In the genomic region with DNA sequence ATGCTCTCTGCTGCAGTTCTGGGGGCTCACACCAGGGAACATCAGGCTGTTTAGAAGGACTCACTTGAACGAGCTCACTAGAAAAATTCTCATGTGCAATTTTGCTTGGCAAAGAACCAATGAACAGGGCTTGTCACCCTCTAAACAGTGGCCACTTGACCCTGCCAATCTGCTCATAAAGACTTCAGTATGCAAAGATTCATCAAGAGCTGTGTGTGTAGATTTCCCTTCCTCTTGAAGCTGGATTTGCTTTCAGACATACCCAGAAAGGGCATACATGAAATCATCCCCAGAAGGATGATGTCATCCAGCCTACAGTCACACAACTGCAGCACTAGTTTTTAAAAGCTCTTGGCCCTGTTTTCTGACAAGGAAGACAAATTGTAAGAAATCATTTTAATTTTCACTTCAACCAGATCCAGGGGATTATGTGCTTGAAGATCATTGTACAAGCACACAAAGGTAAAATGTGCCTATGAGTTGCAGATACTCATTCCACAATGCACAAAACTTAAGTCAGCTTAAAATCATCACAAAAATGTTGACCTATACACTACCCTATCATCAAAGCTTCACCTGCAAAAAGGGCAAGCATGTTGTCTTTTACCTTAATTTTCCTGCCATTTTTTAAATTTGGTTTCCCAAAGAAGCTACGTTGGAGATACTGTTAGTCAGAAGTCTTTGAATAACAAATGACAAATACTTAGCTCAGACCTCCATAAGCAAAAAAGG, we compare ENCODE assay signal across 10 cellular contexts. TPM values are rescaled to one million over a fixed set of nuclear protein-coding genes. Genes with fewer than 3 reads are reported as not detected.
DNase-seq lines count a peak whose midpoint lies in the region; ATAC-seq and TF ChIP-seq lines count a peak whose summit lies in the region.
"Had no signal": no experiment of that assay in that cellular context is flagged by ENCODE, and none has a peak within 500 bp of the region (broad histone marks: within the 10 kb centered on the region; RNA-seq: fewer than 3 reads in every experiment).

No MANE protein-coding gene starts in this region.

- no peaks in the 10 kb centered on the region for H3K9me3 ChIP-seq in upper lobe of right lung

- H3K4me3 ChIP-seq in upper lobe of right lung, result no peak overlapping the region

- H3K27me3 Mint-ChIP-seq in activated naive CD4-positive, alpha-beta T cell treated with anti-CD3 and anti-CD28 coated beads, Interleukin-2, amount 10 ng/mL, durations not matched to agents 7 days and 5 days, result peaks cover 3% of the 10 kb centered on the region

- DNase-seq in activated naive CD4-positive, alpha-beta T cell treated with anti-CD3 and anti-CD28 coated beads, Interleukin-2, amount 50 U/mL, for 72 hours (ENCODE audit: low spot score in 2 of 2), result no peak
- no peak for DNase-seq in activated naive CD4-positive, alpha-beta T cell treated with anti-CD3 and anti-CD28 coated beads, Interleukin-2, amount 10 ng/mL, durations not matched to agents 7 days and 5 days
- peak; percentile 70 to 78 for DNase-seq in SHP77 (lab: John Stamatoyannopoulos, UW)
- DNase-seq in foreskin melanocyte, result peak; percentile 69
- no peak for DNase-seq in upper lobe of right lung
- no peak for DNase-seq in posterior vena cava (ENCODE audit: low spot score)
- DNase-seq: COR-L47, T1000 had no signal

- CTCF ChIA-PET in activated naive CD4-positive, alpha-beta T cell treated with anti-CD3 and anti-CD28 coated beads, Interleukin-2, amount 10 ng/mL, durations not matched to agents 7 days and 5 days (lab: Charles Lee), result interaction anchor here (0.6 to 2.2 kb wide), 8 partner anchors 9 to 136 kb away, joined by 3 to 7 read pairs (median 3); no protein-coding TSS in a partner anchor

- H3K9me3 Mint-ChIP-seq in activated naive CD4-positive, alpha-beta T cell treated with anti-CD3 and anti-CD28 coated beads, Interleukin-2, amount 50 U/mL, for 72 hours, result no peaks in the 10 kb centered on the region
- no peaks in the 10 kb centered on the region for H3K9me3 Mint-ChIP-seq in activated naive CD4-positive, alpha-beta T cell treated with anti-CD3 and anti-CD28 coated beads, Interleukin-2, amount 10 ng/mL, durations not matched to agents 7 days and 5 days

- no peaks in the 10 kb centered on the region for H3K27me3 ChIP-seq in upper lobe of right lung

- H3K4me1 Mint-ChIP-seq in activated naive CD4-positive, alpha-beta T cell treated with anti-CD3 and anti-CD28 coated beads, Interleukin-2, amount 10 ng/mL, durations not matched to agents 7 days and 5 days, result peaks cover 8% of the 10 kb centered on the region

- peak; percentile 24 to 33 for ATAC-seq in activated naive CD4-positive, alpha-beta T cell treated with anti-CD3 and anti-CD28 coated beads, Interleukin-2, amount 50 U/mL, for 72 hours
- ATAC-seq in upper lobe of right lung (peak; percentile 17), GM18498 (IDR thresholded peaks at IDR 0.05; ENCODE audit: unreplicated experiment) (no peak), GM21619 (IDR thresholded peaks at IDR 0.05; ENCODE audit: unreplicated experiment) (no peak)

- no peaks in the 10 kb centered on the region for H3K36me3 Mint-ChIP-seq in activated naive CD4-positive, alpha-beta T cell treated with anti-CD3 and anti-CD28 coated beads, Interleukin-2, amount 50 U/mL, for 72 hours
- H3K36me3 Mint-ChIP-seq in activated naive CD4-positive, alpha-beta T cell treated with anti-CD3 and anti-CD28 coated beads, Interleukin-2, amount 10 ng/mL, durations not matched to agents 7 days and 5 days, result no peaks in the 10 kb centered on the region

- peaks cover 10% of the 10 kb centered on the region for H3K4me1 ChIP-seq in upper lobe of right lung

- H3K27ac ChIP-seq in upper lobe of right lung, result peak overlapping the region; percentile 0

- H3K36me3 ChIP-seq in upper lobe of right lung, result no peaks in the 10 kb centered on the region

- no peak overlapping the region for H3K4me3 Mint-ChIP-seq in activated naive CD4-positive, alpha-beta T cell treated with anti-CD3 and anti-CD28 coated beads, Interleukin-2, amount 10 ng/mL, durations not matched to agents 7 days and 5 days

- H3K27ac Mint-ChIP-seq in activated naive CD4-positive, alpha-beta T cell treated with anti-CD3 and anti-CD28 coated beads, Interleukin-2, amount 50 U/mL, for 72 hours, result no peak overlapping the region
- no peak overlapping the region for H3K27ac Mint-ChIP-seq in activated naive CD4-positive, alpha-beta T cell treated with anti-CD3 and anti-CD28 coated beads, Interleukin-2, amount 10 ng/mL, durations not matched to agents 7 days and 5 days

- intact Hi-C loops in upper lobe of right lung (cut with DNase I), result no loop called here
- intact Hi-C loops in posterior vena cava (cut with DNase I), result no loop called here

- no peak for TF ChIP-seq CTCF in upper lobe of right lung (IDR thresholded peaks at IDR 0.05)

RNA-seq across cellular contexts. Expression of a gene that starts 5.2 kb away (rescaled TPM):
- total RNA-seq in activated naive CD4-positive, alpha-beta T cell treated with anti-CD3 and anti-CD28 coated beads, Interleukin-2, amount 50 U/mL, for 72 hours, result 100 to 1,000 TPM; 122 to 137 TPM
- total RNA-seq in upper lobe of right lung (94.6 TPM), posterior vena cava (10 to 100 TPM; 57.3 to 62.6 TPM)

Comparison
In these comparisons a context has a peak if more than half of its experiments do, and no peak if none do; other contexts are left out.
1. ATAC-seq: peak in activated naive CD4-positive, alpha-beta T cell treated with anti-CD3 and anti-CD28 coated beads, Interleukin-2, amount 50 U/mL, for 72 hours (2 of 2) and upper lobe of right lung (single experiment); none in GM18498 (single experiment) and GM21619 (single experiment).
2. DNase-seq: peak in SHP77 (2 of 2) and foreskin melanocyte (single experiment); none in activated naive CD4-positive, alpha-beta T cell treated with anti-CD3 and anti-CD28 coated beads, Interleukin-2, amount 50 U/mL, for 72 hours (0 of 2), activated naive CD4-positive, alpha-beta T cell treated with anti-CD3 and anti-CD28 coated beads, Interleukin-2, amount 10 ng/mL, durations not matched to agents 7 days and 5 days (single experiment), upper lobe of right lung (single experiment) and posterior vena cava (single experiment).